1 cellular context compared by ENCODE assay signal in genomic region chr1:202107801-202108731, GRCh38.
A peak's percentile ranks its signal among the peaks of the same experiment; 100 is the strongest.
TF ChIP-seq lines count a peak whose summit lies in the region.

No MANE protein-coding gene starts in this region.

TF ChIP-seq in K562, 482 proteins besides CTCF, POLR2A, EP300 and RAD21 (continued from another document):
- TF ChIP-seq ZBTB11 (CRISPR knock-in tag; IDR thresholded peaks at IDR 0.05) (peak in 1 of 3 experiments; percentile 25; a peak in 1 of 6 replicates), NFYB (IDR thresholded peaks at IDR 0.05; ENCODE audit: extremely low read depth, insufficient read length) (peak; percentile 34), RFX1 (IDR thresholded peaks at IDR 0.05) (peak; percentile 95), MITF (IDR thresholded peaks at IDR 0.05) (no peak), FOSL1 (tag; conservative IDR thresholded peaks at IDR 0.05) (0 out of 2 replicates have a peak, but pooled peaks have one; percentile 19), NR2C2 (CRISPR knock-in tag; IDR thresholded peaks at IDR 0.05) (no peak), NR2C2 (tag; IDR thresholded peaks at IDR 0.05) (peak; percentile 51), ZFX (CRISPR knock-in tag; IDR thresholded peaks at IDR 0.05) (0 out of 2 replicates have a peak, but pooled peaks have one; percentile 19), TFAM (CRISPR knock-in tag; conservative IDR thresholded peaks at IDR 0.05) (no peak)
